In the genomic region with DNA sequence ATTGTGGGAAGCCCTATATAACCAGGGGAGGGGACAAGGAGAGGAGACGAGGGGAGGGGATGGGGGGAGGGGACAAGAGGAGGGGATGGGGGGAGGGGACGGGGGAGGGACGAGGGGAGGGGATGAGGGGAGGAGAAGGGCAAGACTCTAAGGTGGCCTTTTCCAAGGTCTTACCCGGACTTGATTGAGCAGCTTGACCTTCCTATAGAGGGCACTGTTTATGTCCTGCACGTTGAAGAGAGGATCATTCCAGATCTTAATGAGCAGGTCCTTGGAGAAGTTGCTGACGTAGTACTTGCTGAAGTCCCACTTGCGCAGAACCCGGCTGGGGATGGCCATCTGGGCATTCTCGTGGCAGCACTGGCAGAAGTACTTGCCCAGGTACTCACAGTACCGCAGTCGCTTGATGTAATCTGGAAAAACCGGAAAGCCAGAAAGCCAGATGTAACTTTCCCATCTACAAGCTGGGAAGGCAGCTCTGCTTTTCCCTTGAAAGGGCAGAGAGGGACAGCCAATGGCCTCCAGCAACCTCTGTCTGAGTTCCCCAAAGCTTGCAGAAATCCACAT, we compare ENCODE assay signal across 18 cellular contexts.
"Had no signal": no experiment of that assay in that cellular context is flagged by ENCODE, and none has a peak within 500 bp of the region (broad histone marks: within the 10 kb centered on the region; RNA-seq: fewer than 3 reads in every experiment).

No MANE protein-coding gene starts in this region.

- H3K27ac ChIP-seq: ascending aorta, prostate gland, tibial nerve, vagina had no signal

- H3K36me3 ChIP-seq: prostate gland had no signal

- H3K27me3 Mint-ChIP-seq: activated naive CD8-positive, alpha-beta T cell treated with anti-CD3 and anti-CD28 coated beads, Interleukin-2, amount 50 U/mL, for 24 hours; activated T-helper 17 cell treated with anti-CD3 and anti-CD28 coated beads, Interleukin-2, amount 50 U/mL, for 72 hours; natural killer cell treated with Interleukin-12 subunit alpha and Interleukin-12 subunit beta and Interleukin-15 and Interleukin-18, amount 100 ng/mL, for 72 hours had no signal

- H3K9me3 Mint-ChIP-seq: activated naive CD8-positive, alpha-beta T cell treated with anti-CD3 and anti-CD28 coated beads, Interleukin-2, amount 50 U/mL, for 24 hours; activated T-helper 17 cell treated with anti-CD3 and anti-CD28 coated beads, Interleukin-2, amount 50 U/mL, for 72 hours; natural killer cell treated with Interleukin-12 subunit alpha and Interleukin-12 subunit beta and Interleukin-15 and Interleukin-18, amount 100 ng/mL, for 72 hours had no signal

- H3K4me3 Mint-ChIP-seq: activated naive CD4-positive, alpha-beta T cell treated with anti-CD3 and anti-CD28 coated beads for 36 hours; activated naive CD8-positive, alpha-beta T cell treated with anti-CD3 and anti-CD28 coated beads, Interleukin-2, amount 50 U/mL, for 24 hours; activated T-helper 17 cell treated with anti-CD3 and anti-CD28 coated beads, Interleukin-2, amount 50 U/mL, for 72 hours; natural killer cell treated with Interleukin-12 subunit alpha and Interleukin-12 subunit beta and Interleukin-15 and Interleukin-18, amount 100 ng/mL, for 72 hours had no signal

- H3K4me1 ChIP-seq: ascending aorta, prostate gland, vagina had no signal

- H3K27ac Mint-ChIP-seq: activated naive CD4-positive, alpha-beta T cell treated with anti-CD3 and anti-CD28 coated beads for 36 hours; activated naive CD8-positive, alpha-beta T cell treated with anti-CD3 and anti-CD28 coated beads, Interleukin-2, amount 50 U/mL, for 24 hours; natural killer cell treated with Interleukin-12 subunit alpha and Interleukin-12 subunit beta and Interleukin-15 and Interleukin-18, amount 100 ng/mL, for 72 hours had no signal

- H3K9me3 ChIP-seq: ascending aorta, prostate gland, tibial nerve, vagina had no signal

- DNase-seq: activated CD4-positive, alpha-beta T cell treated with anti-CD3 and anti-CD28 coated beads, Interleukin-2, amount 50 U/mL, for 4 hours; activated CD4-positive, CD25-positive, alpha-beta regulatory T cell treated with anti-CD3 and anti-CD28 coated beads, Interleukin-2, amount 50 U/mL, for 72 hours; activated naive CD4-positive, alpha-beta T cell treated with anti-CD3 and anti-CD28 coated beads for 36 hours; activated naive CD8-positive, alpha-beta T cell treated with anti-CD3 and anti-CD28 coated beads, Interleukin-2, amount 50 U/mL, for 24 hours; kidney glomerular epithelial cell; right cardiac atrium; small intestine; stimulated activated CD4-positive, alpha-beta T cell treated with anti-CD3 and anti-CD28 coated beads, Interleukin-4, amount 100 ng/mL, for 4 hours; stimulated activated CD8-positive, alpha-beta memory T cell treated with anti-CD3 and anti-CD28 coated beads, Interleukin-4, amount 100 ng/mL, for 48 hours; stimulated activated naive CD4-positive, alpha-beta T cell treated with Interleukin-2 at 50 U/mL for 16 hours; substantia nigra; T-helper 9 cell had no signal

- H3K4me3 ChIP-seq: ascending aorta, prostate gland, tibial nerve, vagina had no signal

- H3K27me3 ChIP-seq: ascending aorta, tibial nerve, vagina had no signal

- ATAC-seq: activated naive CD8-positive, alpha-beta T cell treated with anti-CD3 and anti-CD28 coated beads, Interleukin-2, amount 50 U/mL, for 24 hours; activated T-helper 17 cell treated with anti-CD3 and anti-CD28 coated beads, Interleukin-2, amount 50 U/mL, for 72 hours; natural killer cell treated with Interleukin-12 subunit alpha and Interleukin-12 subunit beta and Interleukin-15 and Interleukin-18, amount 100 ng/mL, for 72 hours; right cardiac atrium had no signal

- H3K4me1 Mint-ChIP-seq: activated T-helper 17 cell treated with anti-CD3 and anti-CD28 coated beads, Interleukin-2, amount 50 U/mL, for 72 hours had no signal
